Comparison of ENCODE assay signal across 12 cellular contexts in the genomic region with DNA sequence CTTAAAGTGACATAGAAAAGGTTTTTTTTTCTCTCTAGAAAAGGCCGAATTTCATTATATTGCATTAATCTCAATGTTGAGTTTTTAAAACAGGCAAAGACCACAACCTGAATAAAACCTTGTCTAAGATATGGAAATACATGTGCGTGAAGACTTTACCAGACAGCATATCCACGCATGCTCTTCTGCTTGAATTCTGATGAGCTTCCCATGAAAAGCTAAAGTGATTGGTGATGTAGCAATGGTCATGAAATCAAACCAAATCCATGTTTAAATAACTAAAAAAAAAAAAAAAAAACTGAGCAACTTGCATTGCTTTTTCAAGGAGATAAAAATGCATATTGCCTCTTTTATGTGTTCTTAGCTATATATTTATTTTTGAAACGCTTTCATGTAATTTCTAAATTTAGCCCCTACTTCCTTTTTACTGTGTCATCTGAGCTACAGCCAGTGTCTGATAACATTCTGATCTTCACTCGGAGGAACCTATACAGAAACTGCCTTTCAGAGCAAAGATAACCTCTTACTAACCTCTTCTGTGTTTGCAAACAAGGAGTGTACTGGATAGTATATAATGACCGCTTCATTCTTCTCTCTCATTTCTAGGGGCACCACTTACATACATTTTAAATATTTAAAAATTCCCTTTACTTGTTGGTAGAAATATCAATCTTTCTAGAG.
A peak's percentile ranks its signal among the peaks of the same experiment; 100 is the strongest.
DNase-seq lines count a peak whose midpoint lies in the region; ATAC-seq, FAIRE-seq and TF ChIP-seq lines count a peak whose summit lies in the region.
"Had no signal": no experiment of that assay in that cellular context is flagged by ENCODE, and none has a peak within 500 bp of the region (broad histone marks: within the 10 kb centered on the region; RNA-seq: fewer than 3 reads in every experiment).

No MANE protein-coding gene starts in this region.

- peaks cover 34% of the 10 kb centered on the region for H3K4me1 Mint-ChIP-seq in activated naive CD8-positive, alpha-beta T cell (ENCODE audit: low read depth)
- H3K4me1 Mint-ChIP-seq in mesothelial cell of epicardium, result peaks cover 6% of the 10 kb centered on the region
- H3K4me1 Mint-ChIP-seq in stimulated activated memory B cell treated with anti-CD40 and anti-IgM and Interleukin-4, amounts not matched to agents 10 μg/mL and 1 μg/mL and 100 μg/mL, for 72 hours, result no peaks in the 10 kb centered on the region

- no peak for TF ChIP-seq POLR2A in A549 (IDR thresholded peaks at IDR 0.05; ENCODE audit: low read length)

- no peaks in the 10 kb centered on the region for H3K27me3 Mint-ChIP-seq in activated naive CD8-positive, alpha-beta T cell
- no peaks in the 10 kb centered on the region for H3K27me3 Mint-ChIP-seq in mesothelial cell of epicardium (ENCODE audit: low read depth)
- no peaks in the 10 kb centered on the region for H3K27me3 Mint-ChIP-seq in stimulated activated memory B cell treated with anti-CD40 and anti-IgM and Interleukin-4, amounts not matched to agents 10 μg/mL and 1 μg/mL and 100 μg/mL, for 72 hours

- H2BK15ac ChIP-seq in mesendoderm (replicated peaks; ENCODE audit: low read depth), result no peak overlapping the region

- FAIRE-seq in A549 (lab: Jason Lieb, UNC), result no peak

- no peak overlapping the region for H4K8ac ChIP-seq in mesendoderm (ENCODE audit: low read depth, low read length)

- no peak overlapping the region for H3K18ac ChIP-seq in mesendoderm (ENCODE audit: low read length)

- H3K9me3 Mint-ChIP-seq in activated naive CD8-positive, alpha-beta T cell (ENCODE audit: low read depth), result no peaks in the 10 kb centered on the region
- H3K9me3 Mint-ChIP-seq in mesothelial cell of epicardium, result no peaks in the 10 kb centered on the region
- H3K9me3 Mint-ChIP-seq in stimulated activated memory B cell treated with anti-CD40 and anti-IgM and Interleukin-4, amounts not matched to agents 10 μg/mL and 1 μg/mL and 100 μg/mL, for 72 hours, result no peaks in the 10 kb centered on the region

- H2BK5ac ChIP-seq in mesendoderm (ENCODE audit: low read length), result no peak overlapping the region

- no peak overlapping the region for H3K9ac ChIP-seq in mesendoderm (ENCODE audit: low read length)

- WGBS in A549 (ENCODE audit: missing lambda C conversion rate), result 70% methylated on average over 6 of the region's 6 CpGs
- no CpG with 5 or more reads among the region's 6 CpGs for WGBS in mesendoderm (ENCODE audit: extremely low coverage, insufficient coverage, low lambda C conversion rate)

- H2BK120ac ChIP-seq in mesendoderm (ENCODE audit: low read depth, low read length), result no peak overlapping the region

- POLR2A ChIA-PET in A549 (lab: Yijun Ruan, JAX), result interaction anchor here (0.6 kb wide), 1 partner anchor 182 kb away, joined by 5 read pairs; no protein-coding TSS in a partner anchor

- no peaks in the 10 kb centered on the region for H3K27me3 ChIP-seq in mesendoderm (ENCODE audit: insufficient read depth, low read length, poor library complexity)

- H3K9me3 ChIP-seq in A549, result no peaks in the 10 kb centered on the region
- H3K9me3 ChIP-seq: Caco-2 had no signal

- H3K4me3 ChIP-seq in A549 (no peak overlapping the region), mesendoderm (ENCODE audit: low read length) (no peak overlapping the region)
- H3K4me3 ChIP-seq: lung had no signal

- H3K4me1 ChIP-seq in A549 (peaks cover 24% of the 10 kb centered on the region), mesendoderm (ENCODE audit: control insufficient read depth, low read depth, low read length) (peaks cover 4% of the 10 kb centered on the region)
- H3K4me1 ChIP-seq: Caco-2 had no signal

- DNase-seq in A549 (ENCODE audit: low read depth in 1 of 2, low spot score in 1 of 2) (no peak), mesendoderm (no peak), mesothelial cell of epicardium (ENCODE audit: low spot score in 2 of 2, unreplicated experiment in 2 of 2) (no peak)
- DNase-seq: Caco-2, NCI-H510A treated with DMSO at 0.1 percent for 48 hours, WERI-Rb-1 had no signal

- H3K79me2 ChIP-seq in mesendoderm (ENCODE audit: control insufficient read depth, insufficient read depth, low read length), result peaks cover 2% of the 10 kb centered on the region

- H3K23ac ChIP-seq in mesendoderm (ENCODE audit: low read length), result no peak overlapping the region

- peaks cover 4% of the 10 kb centered on the region for H3K36me3 Mint-ChIP-seq in activated naive CD8-positive, alpha-beta T cell
- H3K36me3 Mint-ChIP-seq in mesothelial cell of epicardium, result peaks cover 2% of the 10 kb centered on the region
- H3K36me3 Mint-ChIP-seq in stimulated activated memory B cell treated with anti-CD40 and anti-IgM and Interleukin-4, amounts not matched to agents 10 μg/mL and 1 μg/mL and 100 μg/mL, for 72 hours, result no peaks in the 10 kb centered on the region

- H3K36me3 ChIP-seq in mesendoderm (ENCODE audit: control insufficient read depth, insufficient read depth, low read length), result no peaks in the 10 kb centered on the region
- H3K36me3 ChIP-seq: WERI-Rb-1 had no signal

- H3K4ac ChIP-seq in mesendoderm (ENCODE audit: low read depth, low read length), result no peak overlapping the region

- no peak overlapping the region for H4K5ac ChIP-seq in mesendoderm (ENCODE audit: low read length)

- 0 out of 6 replicates have a peak, but pooled peaks of 1 of the 2 experiments have one; percentile 41 for ATAC-seq in A549
- peak; percentile 81 for ATAC-seq in GM18502 (IDR thresholded peaks at IDR 0.05; ENCODE audit: poor library complexity, unreplicated experiment)
- peak; percentile 84 for ATAC-seq in HG03575 (IDR thresholded peaks at IDR 0.05; ENCODE audit: extremely low read depth, insufficient number of reproducible peaks, low FRiP score, unreplicated experiment)
- ATAC-seq in HG03342 (IDR thresholded peaks at IDR 0.05; ENCODE audit: unreplicated experiment), result no peak
- no peak for ATAC-seq in stimulated activated memory B cell treated with anti-CD40 and anti-IgM and Interleukin-4, amounts not matched to agents 10 μg/mL and 1 μg/mL and 100 μg/mL, for 72 hours

- TF ChIP-seq RAD21 in A549 (conservative IDR thresholded peaks at IDR 0.05 in 1 of 2, IDR thresholded peaks at IDR 0.05 in 1 of 2), result no peak

- H2AK5ac ChIP-seq in mesendoderm (ENCODE audit: low read length), result no peak overlapping the region

- H3K4me2 ChIP-seq in A549 (peak overlapping the region; percentile 51), mesendoderm (ENCODE audit: low read length) (no peak overlapping the region)

- H3K27ac ChIP-seq in A549, result peak overlapping the region; percentile 25 to 27; a peak in 2 of 6 replicates
- no peak overlapping the region for H3K27ac ChIP-seq in mesendoderm (ENCODE audit: low read depth, low read length)
- H3K27ac ChIP-seq: WERI-Rb-1 had no signal

- CTCF ChIA-PET in A549 (lab: Yijun Ruan, JAX), result no interaction called here

- TF ChIP-seq EP300 in A549 (IDR thresholded peaks at IDR 0.05), result no peak

- no peak overlapping the region for H3K56ac ChIP-seq in mesendoderm (ENCODE audit: low read length)

- no peak for TF ChIP-seq CTCF in A549 (IDR thresholded peaks at IDR 0.05)
- TF ChIP-seq CTCF in mesothelial cell of epicardium (IDR thresholded peaks at IDR 0.05; ENCODE audit: unreplicated experiment), result no peak

- peak overlapping the region; percentile 29 for H3K27ac Mint-ChIP-seq in activated naive CD8-positive, alpha-beta T cell
- H3K27ac Mint-ChIP-seq in mesothelial cell of epicardium, result no peak overlapping the region
- no peak overlapping the region for H3K27ac Mint-ChIP-seq in stimulated activated memory B cell treated with anti-CD40 and anti-IgM and Interleukin-4, amounts not matched to agents 10 μg/mL and 1 μg/mL and 100 μg/mL, for 72 hours

- peak overlapping the region; percentile 9 for H3K4me3 Mint-ChIP-seq in activated naive CD8-positive, alpha-beta T cell
- H3K4me3 Mint-ChIP-seq in mesothelial cell of epicardium, result no peak overlapping the region
- H3K4me3 Mint-ChIP-seq in stimulated activated memory B cell treated with anti-CD40 and anti-IgM and Interleukin-4, amounts not matched to agents 10 μg/mL and 1 μg/mL and 100 μg/mL, for 72 hours, result no peak overlapping the region

- peaks cover 3% of the 10 kb centered on the region for H3K79me1 ChIP-seq in mesendoderm (ENCODE audit: low read length)

TF ChIP-seq in A549, 52 proteins besides CTCF, POLR2A, EP300 and RAD21:
- TF ChIP-seq, protein P1, sequence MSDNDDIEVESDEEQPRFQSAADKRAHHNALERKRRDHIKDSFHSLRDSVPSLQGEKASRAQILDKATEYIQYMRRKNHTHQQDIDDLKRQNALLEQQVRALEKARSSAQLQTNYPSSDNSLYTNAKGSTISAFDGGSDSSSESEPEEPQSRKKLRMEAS (IDR thresholded peaks at IDR 0.05), result no peak
- TF ChIP-seq, protein P2, sequence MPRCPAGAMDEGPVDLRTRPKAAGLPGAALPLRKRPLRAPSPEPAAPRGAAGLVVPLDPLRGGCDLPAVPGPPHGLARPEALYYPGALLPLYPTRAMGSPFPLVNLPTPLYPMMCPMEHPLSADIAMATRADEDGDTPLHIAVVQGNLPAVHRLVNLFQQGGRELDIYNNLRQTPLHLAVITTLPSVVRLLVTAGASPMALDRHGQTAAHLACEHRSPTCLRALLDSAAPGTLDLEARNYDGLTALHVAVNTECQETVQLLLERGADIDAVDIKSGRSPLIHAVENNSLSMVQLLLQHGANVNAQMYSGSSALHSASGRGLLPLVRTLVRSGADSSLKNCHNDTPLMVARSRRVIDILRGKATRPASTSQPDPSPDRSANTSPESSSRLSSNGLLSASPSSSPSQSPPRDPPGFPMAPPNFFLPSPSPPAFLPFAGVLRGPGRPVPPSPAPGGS (IDR thresholded peaks at IDR 0.05), result no peak
- TF ChIP-seq RFX5 (IDR thresholded peaks at IDR 0.05), result no peak

Comparison
In these comparisons a context has a peak if more than half of its experiments do, and no peak if none do; other contexts are left out.
1. ATAC-seq: peak in GM18502 (single experiment) and HG03575 (single experiment); none in HG03342 (single experiment) and stimulated activated memory B cell treated with anti-CD40 and anti-IgM and Interleukin-4, amounts not matched to agents 10 μg/mL and 1 μg/mL and 100 μg/mL, for 72 hours (single experiment).